ENCODE assay signal across 14 cellular contexts in genomic region chr14:56745091-56745490, GRCh38.
A peak's percentile ranks its signal among the peaks of the same experiment; 100 is the strongest.
DNase-seq lines count a peak whose midpoint lies in the region; ATAC-seq and TF ChIP-seq lines count a peak whose summit lies in the region.
"Had no signal": no experiment of that assay in that cellular context is flagged by ENCODE, and none has a peak within 500 bp of the region (broad histone marks: within the 10 kb centered on the region; RNA-seq: fewer than 3 reads in every experiment).

No MANE protein-coding gene starts in this region.

- WGBS in endodermal cell (ENCODE audit: insufficient coverage in 1 of 2, insufficient read length in 1 of 2), 2 experiments, result 59 to 79% methylated on average over 4 of the region's 4 CpGs

- H3K27ac Mint-ChIP-seq in endodermal cell, result no peak overlapping the region
- H3K27ac Mint-ChIP-seq in activated naive CD4-positive, alpha-beta T cell treated with anti-CD3 and anti-CD28 coated beads, Interleukin-2, amount 50 U/mL, for 72 hours, result no peak overlapping the region
- H3K27ac Mint-ChIP-seq: CD14-positive monocyte; CD8-positive, alpha-beta T cell had no signal

- H3K4me3 ChIP-seq in SK-N-MC (0 out of 2 replicates have a peak overlapping the region, but pooled peaks have one; percentile 1), endodermal cell (ENCODE audit: low read length) (no peak overlapping the region)
- H3K4me3 ChIP-seq: A549 had no signal

- H3K27ac ChIP-seq in SK-N-MC (peak overlapping the region; percentile 69), endodermal cell (ENCODE audit: low read depth, low read length) (no peak overlapping the region)
- H3K27ac ChIP-seq: A549 had no signal

- H3K36me3 ChIP-seq in SK-N-MC (ENCODE audit: insufficient read depth, low read length) (no peaks in the 10 kb centered on the region), endodermal cell (ENCODE audit: control insufficient read depth, insufficient read depth, low read length) (no peaks in the 10 kb centered on the region)

- ATAC-seq in HG03135 (IDR thresholded peaks at IDR 0.05; ENCODE audit: unreplicated experiment), result no peak
- ATAC-seq in GM21528 (IDR thresholded peaks at IDR 0.05; ENCODE audit: low FRiP score, unreplicated experiment), result no peak
- no peak for ATAC-seq in activated naive CD4-positive, alpha-beta T cell treated with anti-CD3 and anti-CD28 coated beads, Interleukin-2, amount 50 U/mL, for 72 hours
- ATAC-seq: A549; CD8-positive, alpha-beta T cell had no signal

- no peak overlapping the region for H3K4me3 Mint-ChIP-seq in endodermal cell
- H3K4me3 Mint-ChIP-seq: CD14-positive monocyte; CD8-positive, alpha-beta T cell had no signal

- H3K27me3 Mint-ChIP-seq in endodermal cell (ENCODE audit: insufficient read depth), result no peaks in the 10 kb centered on the region

- DNase-seq in ELF-1 (ENCODE audit: low read depth, low spot score), result peak; percentile 4
- DNase-seq in SK-N-MC (ENCODE audit: low read depth, low spot score), result no peak
- DNase-seq in endodermal cell, result peak; percentile 59
- DNase-seq in activated CD4-positive, alpha-beta T cell treated with anti-CD3 and anti-CD28 coated beads for 1 hour, result no peak
- DNase-seq in activated naive CD4-positive, alpha-beta T cell treated with anti-CD3 and anti-CD28 coated beads, Interleukin-2, amount 50 U/mL, for 72 hours (ENCODE audit: low spot score in 2 of 2), result no peak
- DNase-seq: CD8-positive, alpha-beta T cell; COR-L47; DND-41; H7; IMR-90 had no signal

- no peak for TF ChIP-seq CTCF in endodermal cell (conservative IDR thresholded peaks at IDR 0.05)

- H3K36me3 Mint-ChIP-seq in endodermal cell (ENCODE audit: low read depth), result no peaks in the 10 kb centered on the region
- H3K36me3 Mint-ChIP-seq in activated naive CD4-positive, alpha-beta T cell treated with anti-CD3 and anti-CD28 coated beads, Interleukin-2, amount 50 U/mL, for 72 hours, result no peaks in the 10 kb centered on the region
- H3K36me3 Mint-ChIP-seq: CD14-positive monocyte; CD8-positive, alpha-beta T cell had no signal

- no peaks in the 10 kb centered on the region for H3K9me3 Mint-ChIP-seq in endodermal cell
- H3K9me3 Mint-ChIP-seq in activated naive CD4-positive, alpha-beta T cell treated with anti-CD3 and anti-CD28 coated beads, Interleukin-2, amount 50 U/mL, for 72 hours, result no peaks in the 10 kb centered on the region
- H3K9me3 Mint-ChIP-seq: CD8-positive, alpha-beta T cell had no signal

- H3K27me3 ChIP-seq in endodermal cell (ENCODE audit: control insufficient read depth, insufficient read depth, low read length, poor library complexity, severe bottlenecking), result no peaks in the 10 kb centered on the region

- peaks cover 18% of the 10 kb centered on the region for H3K4me1 ChIP-seq in endodermal cell (ENCODE audit: control insufficient read depth, insufficient read depth, low read length)
- H3K4me1 ChIP-seq: A549 had no signal

- H3K9ac ChIP-seq in SK-N-MC (ENCODE audit: insufficient read length) (no peak overlapping the region), endodermal cell (ENCODE audit: extremely low read depth, low read length, poor library complexity, severe bottlenecking) (no peak overlapping the region)

- H3K9me3 ChIP-seq in SK-N-MC (ENCODE audit: low read depth, low read length) (no peaks in the 10 kb centered on the region), endodermal cell (ENCODE audit: control insufficient read depth, low read length) (no peaks in the 10 kb centered on the region)
- H3K9me3 ChIP-seq: A549 had no signal

- peaks cover 56% of the 10 kb centered on the region for H3K4me1 Mint-ChIP-seq in endodermal cell
- H3K4me1 Mint-ChIP-seq: CD14-positive monocyte had no signal

Comparison
In these comparisons a context has a peak if more than half of its experiments do, and no peak if none do; other contexts are left out.
1. DNase-seq: peak in ELF-1 (single experiment) and endodermal cell (single experiment); none in SK-N-MC (single experiment), activated CD4-positive, alpha-beta T cell treated with anti-CD3 and anti-CD28 coated beads for 1 hour (single experiment) and activated naive CD4-positive, alpha-beta T cell treated with anti-CD3 and anti-CD28 coated beads, Interleukin-2, amount 50 U/mL, for 72 hours (0 of 2).